Comparison of ENCODE assay signal across 18 cellular contexts in the genomic region with DNA sequence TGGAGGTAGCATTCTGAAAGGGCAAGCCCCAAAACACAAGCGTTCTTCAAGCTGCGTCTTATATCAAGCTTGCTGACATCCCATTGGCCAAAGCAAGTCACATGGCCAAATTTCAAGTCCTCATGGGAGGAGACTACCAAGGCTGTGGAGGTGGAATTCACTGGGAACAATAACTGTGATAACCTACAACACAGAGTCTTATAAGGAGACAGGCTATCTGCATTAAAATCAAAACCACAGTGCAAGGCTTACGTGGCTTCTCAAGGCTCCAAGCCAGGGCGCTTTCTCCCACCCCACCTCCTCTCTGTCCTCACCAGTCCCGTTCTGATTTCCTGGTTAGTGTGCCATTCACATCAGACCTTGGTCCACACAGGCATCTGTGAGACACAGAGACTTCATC. TPM values are rescaled to one million over a fixed set of nuclear protein-coding genes. Genes with fewer than 3 reads are reported as not detected.
DNase-seq lines count a peak whose midpoint lies in the region; ATAC-seq, FAIRE-seq and TF ChIP-seq lines count a peak whose summit lies in the region.
"Had no signal": no experiment of that assay in that cellular context is flagged by ENCODE, and none has a peak within 500 bp of the region (broad histone marks: within the 10 kb centered on the region; RNA-seq: fewer than 3 reads in every experiment).

No MANE protein-coding gene starts in this region.

- H4K20me1 ChIP-seq in Loucy (ENCODE audit: insufficient read depth, low read length, poor library complexity, severe bottlenecking) = no peaks in the 10 kb centered on the region

- peak overlapping the region; percentile 78 for H2AFZ ChIP-seq in Loucy (ENCODE audit: low read length)

- H3K27ac Mint-ChIP-seq in activated naive CD4-positive, alpha-beta T cell treated with anti-CD3 and anti-CD28 coated beads for 36 hours = no peak overlapping the region
- H3K27ac Mint-ChIP-seq in activated T-helper 17 cell treated with anti-CD3 and anti-CD28 coated beads, Interleukin-2, amount 50 U/mL, for 72 hours = no peak overlapping the region
- H3K27ac Mint-ChIP-seq: endodermal cell had no signal

- peaks cover 5% of the 10 kb centered on the region; the same call in 1 of the 2 replicates for H3F3A ChIP-seq in Loucy (ENCODE audit: low read depth)

- H3K4me3 Mint-ChIP-seq in activated naive CD4-positive, alpha-beta T cell treated with anti-CD3 and anti-CD28 coated beads for 36 hours = no peak overlapping the region
- no peak overlapping the region for H3K4me3 Mint-ChIP-seq in activated T-helper 17 cell treated with anti-CD3 and anti-CD28 coated beads, Interleukin-2, amount 50 U/mL, for 72 hours
- H3K4me3 Mint-ChIP-seq: central memory CD8-positive, alpha-beta T cell; endodermal cell had no signal

- H3K4me3 ChIP-seq in Loucy (ENCODE audit: low read length, poor library complexity, severe bottlenecking) (no peak overlapping the region), small intestine (ENCODE audit: low read depth in 1 of 2, low read length in 2 of 2) (no peak overlapping the region)
- H3K4me3 ChIP-seq: left ventricle myocardium inferior, spleen had no signal

- 54 to 76% (median 63%) methylated on average over 5 of the region's 5 CpGs for WGBS in small intestine, 3 donors

- no peak for FAIRE-seq in small intestine (lab: Jason Lieb, UNC)
- FAIRE-seq: GM18507 had no signal

- CTCF ChIA-PET in activated naive CD4-positive, alpha-beta T cell treated with anti-CD3 and anti-CD28 coated beads for 36 hours (lab: Charles Lee) = no interaction called here

- H3K4me1 ChIP-seq in Loucy (ENCODE audit: insufficient read depth, low read length, poor library complexity, severe bottlenecking) = peaks cover 23% of the 10 kb centered on the region
- peaks cover 0 to 2% of the 10 kb centered on the region in 2 donors for H3K4me1 ChIP-seq in small intestine (ENCODE audit: control insufficient read depth in 2 of 2, insufficient read depth in 1 of 2, low read depth in 1 of 2, low read length in 1 of 2)

- H3K36me3 ChIP-seq in Loucy (ENCODE audit: insufficient read depth, low read length) (no peaks in the 10 kb centered on the region), small intestine (ENCODE audit: control insufficient read depth in 2 of 2, insufficient read depth in 2 of 2, low read length in 2 of 2) (no peaks in the 10 kb centered on the region)
- H3K36me3 ChIP-seq: left ventricle myocardium inferior, spleen had no signal

- peak overlapping the region; percentile 54 to 82 for H3K27ac ChIP-seq in small intestine (ENCODE audit: low read depth in 1 of 2, low read length in 1 of 2)
- H3K27ac ChIP-seq: left ventricle myocardium inferior, spleen had no signal

- no peaks in the 10 kb centered on the region for H3K9me2 ChIP-seq in Loucy (replicated peaks; ENCODE audit: low read depth, low read length)

- intact Hi-C loops in activated naive CD4-positive, alpha-beta T cell treated with anti-CD3 and anti-CD28 coated beads for 36 hours (cut with micrococcal nuclease) = loop anchor here (5.0 kb wide), 2 partner anchors 231 to 401 kb away; a partner anchor contains a TSS

- peaks cover 5% of the 10 kb centered on the region for H3K27me3 Mint-ChIP-seq in activated naive CD4-positive, alpha-beta T cell treated with anti-CD3 and anti-CD28 coated beads for 36 hours (ENCODE audit: low read depth)
- peaks cover 3% of the 10 kb centered on the region for H3K27me3 Mint-ChIP-seq in activated T-helper 17 cell treated with anti-CD3 and anti-CD28 coated beads, Interleukin-2, amount 50 U/mL, for 72 hours
- H3K27me3 Mint-ChIP-seq: central memory CD8-positive, alpha-beta T cell had no signal

- H3K79me2 ChIP-seq in Loucy (ENCODE audit: insufficient read depth, low read length) = no peaks in the 10 kb centered on the region

- ATAC-seq in activated T-helper 17 cell treated with anti-CD3 and anti-CD28 coated beads, Interleukin-2, amount 50 U/mL, for 72 hours (replicated peaks) = peak; percentile 39
- no peak for ATAC-seq in GM18517 (IDR thresholded peaks at IDR 0.05; ENCODE audit: unreplicated experiment)

- TF ChIP-seq CTCF in Loucy (conservative IDR thresholded peaks at IDR 0.05; ENCODE audit: low read length) = no peak

- no peaks in the 10 kb centered on the region for H3K36me3 Mint-ChIP-seq in activated naive CD4-positive, alpha-beta T cell treated with anti-CD3 and anti-CD28 coated beads for 36 hours (ENCODE audit: low read depth)
- no peaks in the 10 kb centered on the region for H3K36me3 Mint-ChIP-seq in activated T-helper 17 cell treated with anti-CD3 and anti-CD28 coated beads, Interleukin-2, amount 50 U/mL, for 72 hours (ENCODE audit: low read depth)

- no peaks in the 10 kb centered on the region for H3K9me3 ChIP-seq in Loucy (ENCODE audit: insufficient read depth, low read depth, low read length)
- H3K9me3 ChIP-seq in small intestine (ENCODE audit: control insufficient read depth, low read depth) = no peaks in the 10 kb centered on the region
- H3K9me3 ChIP-seq: Caco-2, left ventricle myocardium inferior, spleen had no signal

- no peaks in the 10 kb centered on the region for H3K9me3 Mint-ChIP-seq in activated naive CD4-positive, alpha-beta T cell treated with anti-CD3 and anti-CD28 coated beads for 36 hours
- no peaks in the 10 kb centered on the region for H3K9me3 Mint-ChIP-seq in activated T-helper 17 cell treated with anti-CD3 and anti-CD28 coated beads, Interleukin-2, amount 50 U/mL, for 72 hours
- H3K9me3 Mint-ChIP-seq: central memory CD8-positive, alpha-beta T cell had no signal

- H3K4me1 Mint-ChIP-seq in activated naive CD4-positive, alpha-beta T cell treated with anti-CD3 and anti-CD28 coated beads for 36 hours (ENCODE audit: low read depth) = no peaks in the 10 kb centered on the region
- H3K4me1 Mint-ChIP-seq in activated T-helper 17 cell treated with anti-CD3 and anti-CD28 coated beads, Interleukin-2, amount 50 U/mL, for 72 hours = no peaks in the 10 kb centered on the region
- H3K4me1 Mint-ChIP-seq: central memory CD8-positive, alpha-beta T cell; endodermal cell had no signal

- peak; percentile 16 for DNase-seq in activated naive CD4-positive, alpha-beta T cell treated with anti-CD3 and anti-CD28 coated beads for 36 hours
- DNase-seq in activated naive CD4-positive, alpha-beta T cell treated with Interleukin-2 at 50 U/mL for 16 hours = no peak
- peak; percentile 53 for DNase-seq in small intestine
- DNase-seq in putamen (ENCODE audit: low spot score) = no peak
- DNase-seq in NCI-H446 treated with DMSO at 0.1 percent for 48 hours (lab: John Stamatoyannopoulos, UW) = no peak
- DNase-seq: amniotic stem cell, Caco-2, endodermal cell, left ventricle myocardium inferior, NCI-H1694 treated with DMSO at 0.1 percent for 48 hours, NCI-H526, spleen, SW 1271 had no signal

- H3K27me3 ChIP-seq in Loucy (ENCODE audit: insufficient read depth, low read length, poor library complexity, severe bottlenecking) (no peaks in the 10 kb centered on the region), small intestine (ENCODE audit: control insufficient read depth in 2 of 2, insufficient read depth in 2 of 2, low read length in 2 of 2) (no peaks in the 10 kb centered on the region)
- H3K27me3 ChIP-seq: spleen had no signal

- H3K9ac ChIP-seq in Loucy (ENCODE audit: low read depth, low read length, poor library complexity, severe bottlenecking) = no peak overlapping the region

- peak overlapping the region; percentile 6 for H3K4me2 ChIP-seq in Loucy (ENCODE audit: low read depth, low read length, poor library complexity, severe bottlenecking)

RNA-seq across cellular contexts. Expression of a gene that starts 39.4 kb away (rescaled TPM):
- not detected for total RNA-seq in activated naive CD4-positive, alpha-beta T cell treated with anti-CD3 and anti-CD28 coated beads for 36 hours
- total RNA-seq in activated T-helper 17 cell treated with anti-CD3 and anti-CD28 coated beads, Interleukin-2, amount 50 U/mL, for 72 hours = not detected
- under 1 TPM in 2 of 3 donors, not detected in 1; 0.54 to 0.84 TPM for polyA plus RNA-seq in small intestine
- total RNA-seq: endodermal cell had no signal

Comparison
In these comparisons a context has a peak if more than half of its experiments do, and no peak if none do; other contexts are left out.
1. DNase-seq: peak in activated naive CD4-positive, alpha-beta T cell treated with anti-CD3 and anti-CD28 coated beads for 36 hours (single experiment) and small intestine (single experiment); none in activated naive CD4-positive, alpha-beta T cell treated with Interleukin-2 at 50 U/mL for 16 hours (single experiment), putamen (single experiment) and NCI-H446 treated with DMSO at 0.1 percent for 48 hours (single experiment).